Comparison of ENCODE assay signal across 8 cellular contexts in genomic region chr3:12553921-12554391, GRCh38. TPM values are rescaled to one million over a fixed set of nuclear protein-coding genes. Genes with fewer than 3 reads are reported as not detected.
DNase-seq lines count a peak whose midpoint lies in the region; ATAC-seq and TF ChIP-seq lines count a peak whose summit lies in the region.

No MANE protein-coding gene starts in this region.

- intact Hi-C loops in activated CD4-positive, alpha-beta T cell treated with anti-CD3 and anti-CD28 coated beads, Interleukin-2, amount 10 ng/mL, durations not matched to agents 24 days and 14 days (cut with micrococcal nuclease) = no loop called here
- intact Hi-C loops in left lung (cut with DNase I) (no loop called here), thyroid gland (cut with DNase I) (no loop called here)

- peaks cover 3% of the 10 kb centered on the region for H3K36me3 Mint-ChIP-seq in activated CD4-positive, alpha-beta T cell treated with anti-CD3 and anti-CD28 coated beads, Interleukin-2, amount 10 ng/mL, durations not matched to agents 24 days and 14 days (ENCODE audit: low read depth)

- peak overlapping the region; percentile 84 for H3K4me3 Mint-ChIP-seq in activated CD4-positive, alpha-beta T cell treated with anti-CD3 and anti-CD28 coated beads, Interleukin-2, amount 10 ng/mL, durations not matched to agents 24 days and 14 days

- H3K4me3 ChIP-seq in brain microvascular endothelial cell (ENCODE audit: low read depth, low read length) (peak overlapping the region; percentile 68), left lung (peak overlapping the region; percentile 36 to 43), thyroid gland (replicated peaks in 1 of 3) (peak overlapping the region in 2 of 3 donors; percentile 0 to 20)

- H3K27me3 Mint-ChIP-seq in activated CD4-positive, alpha-beta T cell treated with anti-CD3 and anti-CD28 coated beads, Interleukin-2, amount 10 ng/mL, durations not matched to agents 24 days and 14 days = peaks cover 35% of the 10 kb centered on the region

- peaks cover 27% of the 10 kb centered on the region for H3K4me1 Mint-ChIP-seq in activated CD4-positive, alpha-beta T cell treated with anti-CD3 and anti-CD28 coated beads, Interleukin-2, amount 10 ng/mL, durations not matched to agents 24 days and 14 days

- TF ChIP-seq CTCF in brain microvascular endothelial cell (IDR thresholded peaks at IDR 0.05; ENCODE audit: low read depth, low read length, missing control alignments) (peak; percentile 8), left lung (IDR thresholded peaks at IDR 0.05) (no peak), thyroid gland (IDR thresholded peaks at IDR 0.05) (no peak)

- no peak for TF ChIP-seq POLR2A in thyroid gland (IDR thresholded peaks at IDR 0.05)

- H3K4me1 ChIP-seq in left lung = peaks cover 11 to 35% of the 10 kb centered on the region in 2 donors
- H3K4me1 ChIP-seq in thyroid gland = peaks cover 14 to 26% of the 10 kb centered on the region in 2 donors

- H3K27me3 ChIP-seq in brain microvascular endothelial cell (replicated peaks) (no peaks in the 10 kb centered on the region), left lung (peaks cover 0 to 49% of the 10 kb centered on the region in 2 donors), thyroid gland (peaks cover 4% of the 10 kb centered on the region)

- no peak overlapping the region for H3K27ac Mint-ChIP-seq in activated CD4-positive, alpha-beta T cell treated with anti-CD3 and anti-CD28 coated beads, Interleukin-2, amount 10 ng/mL, durations not matched to agents 24 days and 14 days

- ATAC-seq in left lung (no peak), GM18867 (IDR thresholded peaks at IDR 0.05; ENCODE audit: unreplicated experiment) (no peak), GM21717 (IDR thresholded peaks at IDR 0.05; ENCODE audit: unreplicated experiment) (no peak)

- peak; percentile 66 for DNase-seq in activated CD4-positive, alpha-beta T cell treated with anti-CD3 and anti-CD28 coated beads, Interleukin-2, amount 10 ng/mL, durations not matched to agents 24 days and 14 days
- DNase-seq in activated CD4-positive, alpha-beta T cell treated with anti-CD3 and anti-CD28 coated beads for 48 hours = no peak
- peak; percentile 41 for DNase-seq in NCI-H748 treated with DMSO at 0.1 percent for 48 hours (lab: John Stamatoyannopoulos, UW)
- DNase-seq in brain microvascular endothelial cell = no peak
- peak in 1 of 2 donors; percentile 48 for DNase-seq in left lung
- peak in 1 of 2 donors; percentile 15 for DNase-seq in thyroid gland

- H3K27ac ChIP-seq in brain microvascular endothelial cell (no peak overlapping the region), left lung (peak overlapping the region in 1 of 2 donors; percentile 45), thyroid gland (no peak overlapping the region)

- H3K36me3 ChIP-seq in brain microvascular endothelial cell (replicated peaks) (no peaks in the 10 kb centered on the region), left lung (no peaks in the 10 kb centered on the region), thyroid gland (no peaks in the 10 kb centered on the region)

- 8 to 13% methylated on average over 26 of the region's 26 CpGs for WGBS in thyroid gland, 2 donors

- no peaks in the 10 kb centered on the region for H3K9me3 ChIP-seq in left lung
- no peaks in the 10 kb centered on the region for H3K9me3 ChIP-seq in thyroid gland

- in situ Hi-C loops in brain microvascular endothelial cell (cut with HindIII; ENCODE audit: low pct_ligation_motif_present, low sequenced_read_pairs) = no loop called here

- no peaks in the 10 kb centered on the region for H3K9me3 Mint-ChIP-seq in activated CD4-positive, alpha-beta T cell treated with anti-CD3 and anti-CD28 coated beads, Interleukin-2, amount 10 ng/mL, durations not matched to agents 24 days and 14 days

RNA-seq across cellular contexts. Expression of gene MKRN2, which starts 2.9 kb away (rescaled TPM):
- total RNA-seq in activated CD4-positive, alpha-beta T cell treated with anti-CD3 and anti-CD28 coated beads, Interleukin-2, amount 10 ng/mL, durations not matched to agents 24 days and 14 days = 23.2 and 28.2 TPM in 2 replicates
- total RNA-seq in left lung (10 to 100 TPM; 20.3 to 23.4 TPM), thyroid gland (10 to 100 TPM; 37.8 to 53.6 (median 40.7) TPM)

RNA-seq across cellular contexts. Expression of gene MKRN2OS, which starts 8.7 kb away (rescaled TPM):
- not detected in 2 replicates for total RNA-seq in activated CD4-positive, alpha-beta T cell treated with anti-CD3 and anti-CD28 coated beads, Interleukin-2, amount 10 ng/mL, durations not matched to agents 24 days and 14 days
- total RNA-seq in left lung (1 to 10 TPM in 1 of 2 donors, under 1 TPM in 1; 0.52 to 1.6 TPM), thyroid gland (not detected)

Comparison
In these comparisons a context has a peak if more than half of its experiments do, and no peak if none do; other contexts are left out.
1. DNase-seq: peak in activated CD4-positive, alpha-beta T cell treated with anti-CD3 and anti-CD28 coated beads, Interleukin-2, amount 10 ng/mL, durations not matched to agents 24 days and 14 days (single experiment) and NCI-H748 treated with DMSO at 0.1 percent for 48 hours (single experiment); none in activated CD4-positive, alpha-beta T cell treated with anti-CD3 and anti-CD28 coated beads for 48 hours (single experiment) and brain microvascular endothelial cell (single experiment).
2. H3K4me3 ChIP-seq: peak in every context shown above with its lines; median percentile 68 in brain microvascular endothelial cell; 40 in left lung; 10 in thyroid gland.